14 cellular contexts compared by ENCODE assay signal in the genomic region with DNA sequence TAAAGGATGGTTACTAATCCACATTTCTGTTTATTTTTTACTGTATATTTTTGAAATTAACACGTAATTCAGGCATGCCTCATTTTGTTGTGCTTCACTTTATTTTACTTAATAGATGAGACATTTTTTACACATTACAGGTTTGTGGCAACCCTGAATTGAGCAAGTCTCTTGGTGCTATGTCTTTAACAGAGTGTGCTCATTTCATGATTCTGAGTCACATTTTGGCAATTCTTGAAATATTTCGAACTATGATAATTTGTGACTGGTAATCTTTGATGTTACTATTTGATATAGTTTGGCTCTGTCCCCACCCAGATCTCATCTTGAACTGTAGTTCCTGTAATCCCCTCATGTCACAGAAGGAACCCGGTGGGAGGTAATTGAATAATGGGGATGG.
"Had no signal": no experiment of that assay in that cellular context is flagged by ENCODE, and none has a peak within 500 bp of the region (broad histone marks: within the 10 kb centered on the region; RNA-seq: fewer than 3 reads in every experiment).

No MANE protein-coding gene starts in this region.

- H3K79me2 ChIP-seq: hepatocyte had no signal

- H3K4me1 ChIP-seq: left ventricle myocardium inferior had no signal

- H3K36me3 ChIP-seq: left ventricle myocardium inferior had no signal

- H2AFZ ChIP-seq: hepatocyte had no signal

- H3K4me3 ChIP-seq: hepatocyte, left ventricle myocardium inferior had no signal

- H3K4me2 ChIP-seq: hepatocyte had no signal

- H3K27ac ChIP-seq: hepatocyte, left ventricle myocardium inferior had no signal

- ATAC-seq: activated CD8-positive, alpha-beta memory T cell treated with anti-CD3 and anti-CD28 coated beads, Interleukin-2, amount 10 ng/mL, durations not matched to agents 7 days and 5 days; naive thymus-derived CD8-positive, alpha-beta T cell; stimulated activated effector memory CD8-positive, alpha-beta T cell treated with anti-CD3 and anti-CD28 coated beads, Interleukin-12 subunit alpha, Interleukin-12 subunit beta, amount 100 ng/mL, for 72 hours had no signal

- H3K27me3 ChIP-seq: hepatocyte had no signal

- DNase-seq: activated CD4-positive, alpha-beta memory T cell treated with anti-CD3 and anti-CD28 coated beads for 36 hours; activated CD8-positive, alpha-beta memory T cell treated with anti-CD3 and anti-CD28 coated beads, Interleukin-2, amount 10 ng/mL, durations not matched to agents 7 days and 5 days; activated naive CD4-positive, alpha-beta T cell treated with anti-CD3 and anti-CD28 coated beads, Interleukin-2, amount 10 ng/mL, durations not matched to agents 7 days and 5 days; activated T-cell treated with anti-CD3 and anti-CD28 coated beads, Interleukin-2, amount 50 U/mL, for 24 hours; central memory CD4-positive, alpha-beta T cell; effector memory CD4-positive, alpha-beta T cell; kidney; left ventricle myocardium inferior; naive thymus-derived CD8-positive, alpha-beta T cell; retina; T-helper 1 cell; T1000 had no signal
